Comparison of ENCODE assay signal across 14 cellular contexts in genomic region chr22:43147821-43148220, GRCh38. TPM values are rescaled to one million over a fixed set of nuclear protein-coding genes. Genes with fewer than 3 reads are reported as not detected.
A peak's percentile ranks its signal among the peaks of the same experiment; 100 is the strongest.
DNase-seq lines count a peak whose midpoint lies in the region; ATAC-seq, FAIRE-seq and TF ChIP-seq lines count a peak whose summit lies in the region.
"Had no signal": no experiment of that assay in that cellular context is flagged by ENCODE, and none has a peak within 500 bp of the region (broad histone marks: within the 10 kb centered on the region; RNA-seq: fewer than 3 reads in every experiment).

No MANE protein-coding gene starts in this region.

- peak; percentile 10 for DNase-seq in DMS53 (lab: John Stamatoyannopoulos, UW)
- no peak for DNase-seq in DMS53 treated with DMSO at 0.1 percent for 48 hours (lab: John Stamatoyannopoulos, UW; ENCODE audit: unreplicated experiment)
- DNase-seq in GM12892 (ENCODE audit: insufficient read length), result no peak
- peak; percentile 58 for DNase-seq in SKM-1 (lab: John Stamatoyannopoulos, UW; ENCODE audit: unreplicated experiment)
- DNase-seq in naive thymus-derived CD4-positive, alpha-beta T cell, result no peak
- DNase-seq in HuH-7.5 (ENCODE audit: low spot score), result no peak
- no peak for DNase-seq in COLO829 (ENCODE audit: low spot score)
- DNase-seq: activated CD4-positive, alpha-beta T cell treated with anti-CD3 and anti-CD28 coated beads for 1 hour; cerebellar nuclear complex; NCI-H2107 had no signal

- FAIRE-seq in GM12892 (lab: Jason Lieb, UNC), result peak; percentile 96

- H3K27ac ChIP-seq in naive thymus-derived CD4-positive, alpha-beta T cell (ENCODE audit: low read depth, low read length), result no peak overlapping the region
- H3K27ac ChIP-seq: 22Rv1 had no signal

- no peaks in the 10 kb centered on the region for H3K27me3 Mint-ChIP-seq in naive thymus-derived CD4-positive, alpha-beta T cell
- H3K27me3 Mint-ChIP-seq: activated naive CD8-positive, alpha-beta T cell had no signal

- H3K4me1 ChIP-seq in naive thymus-derived CD4-positive, alpha-beta T cell (ENCODE audit: control insufficient read depth in 2 of 2, insufficient read depth in 2 of 2, low read length in 2 of 2), result peaks cover 3 to 16% of the 10 kb centered on the region in 2 donors

- no peak overlapping the region for H3K4me3 ChIP-seq in naive thymus-derived CD4-positive, alpha-beta T cell (ENCODE audit: low read length)

- ATAC-seq in naive thymus-derived CD4-positive, alpha-beta T cell, result no peak
- ATAC-seq in GM18909 (IDR thresholded peaks at IDR 0.05; ENCODE audit: poor library complexity, unreplicated experiment), result no peak

- POLR2A ChIA-PET in naive thymus-derived CD4-positive, alpha-beta T cell (lab: Charles Lee), result interaction anchor here (1.4 kb wide), 1 partner anchor 38 kb away, joined by 3 read pairs; the partner anchor contains the start of gene BIK

- CTCF ChIA-PET in naive thymus-derived CD4-positive, alpha-beta T cell (lab: Charles Lee), result no interaction called here

- no peaks in the 10 kb centered on the region for H3K27me3 ChIP-seq in naive thymus-derived CD4-positive, alpha-beta T cell (ENCODE audit: control insufficient read depth in 2 of 2, insufficient read depth in 2 of 2, low read length in 2 of 2)

- H3K36me3 Mint-ChIP-seq in naive thymus-derived CD4-positive, alpha-beta T cell, result no peaks in the 10 kb centered on the region
- H3K36me3 Mint-ChIP-seq: activated naive CD8-positive, alpha-beta T cell had no signal

- peaks cover 0 to 6% (median 0%) of the 10 kb centered on the region in 3 experiments for H3K36me3 ChIP-seq in naive thymus-derived CD4-positive, alpha-beta T cell (ENCODE audit: control insufficient read depth in 2 of 3, insufficient read depth in 3 of 3, low read length in 3 of 3)

- peaks cover 19 to 45% (median 28%) of the 10 kb centered on the region in 7 donors for H3K4me1 Mint-ChIP-seq in naive thymus-derived CD4-positive, alpha-beta T cell

- peak overlapping the region in 9 of 10 donors; percentile 15 to 84 (median 66) for H3K4me3 Mint-ChIP-seq in naive thymus-derived CD4-positive, alpha-beta T cell
- H3K4me3 Mint-ChIP-seq: activated naive CD8-positive, alpha-beta T cell had no signal

- peak overlapping the region; percentile 54 to 95 (median 85) for H3K27ac Mint-ChIP-seq in naive thymus-derived CD4-positive, alpha-beta T cell
- H3K27ac Mint-ChIP-seq: activated naive CD8-positive, alpha-beta T cell had no signal

- no peaks in the 10 kb centered on the region for H3K9me3 ChIP-seq in naive thymus-derived CD4-positive, alpha-beta T cell (ENCODE audit: control insufficient read depth in 2 of 3, low read length in 3 of 3)

- TF ChIP-seq POLR2A in GM12892 (IDR thresholded peaks at IDR 0.05; ENCODE audit: low read depth, low read length), result no peak

- H3K9me3 Mint-ChIP-seq in naive thymus-derived CD4-positive, alpha-beta T cell, result no peaks in the 10 kb centered on the region

- intact Hi-C loops in naive thymus-derived CD4-positive, alpha-beta T cell (cut with micrococcal nuclease), result no loop called here

RNA-seq across cellular contexts. Expression of gene TSPO, which starts 3.5 kb away (rescaled TPM):
- 10.8 TPM for polyA plus RNA-seq in GM12892 (2012; ENCODE audit: missing spikeins)
- 100 to 1,000 TPM in 2 of 5 experiments, 10 to 100 TPM in 3; 56.1 to 190 (median 61.5) TPM for total RNA-seq in naive thymus-derived CD4-positive, alpha-beta T cell
- 100 to 1,000 TPM; 341 to 357 TPM for polyA plus RNA-seq in naive thymus-derived CD4-positive, alpha-beta T cell

RNA-seq across cellular contexts. Expression of gene MCAT, which starts 4.6 kb away (rescaled TPM):
- polyA plus RNA-seq in GM12892 (2012; ENCODE audit: missing spikeins), result 7.1 TPM
- total RNA-seq in naive thymus-derived CD4-positive, alpha-beta T cell, result 10 to 100 TPM in 3 of 5 experiments, 1 to 10 TPM in 2; 7.1 to 17.9 (median 10.5) TPM
- polyA plus RNA-seq in naive thymus-derived CD4-positive, alpha-beta T cell, result 10 to 100 TPM in 1 of 2 donors, 1 to 10 TPM in 1; 8.9 to 11.7 TPM

RNA-seq across cellular contexts. Expression of gene BIK, which starts 37.3 kb away (rescaled TPM):
- 2.8 TPM for polyA plus RNA-seq in GM12892 (2012; ENCODE audit: missing spikeins)
- total RNA-seq in naive thymus-derived CD4-positive, alpha-beta T cell, result 1 to 10 TPM; 1.1 to 2.6 (median 1.4) TPM
- polyA plus RNA-seq in naive thymus-derived CD4-positive, alpha-beta T cell, result 1 to 10 TPM; 2.2 to 4.3 TPM
- total RNA-seq: RPMI7951 had no signal

RNA-seq across cellular contexts. Expression of gene TTLL12, which starts 39.1 kb away (rescaled TPM):
- polyA plus RNA-seq in GM12892 (2012; ENCODE audit: missing spikeins), result 18.4 TPM
- total RNA-seq in naive thymus-derived CD4-positive, alpha-beta T cell, result 10 to 100 TPM; 15.6 to 43.7 (median 29.6) TPM
- 10 to 100 TPM; 15.6 to 28.2 TPM for polyA plus RNA-seq in naive thymus-derived CD4-positive, alpha-beta T cell

RNA-seq across cellular contexts. Expression of gene TTLL1, which starts 58.6 kb away (rescaled TPM):
- 5.1 TPM for polyA plus RNA-seq in GM12892 (2012; ENCODE audit: missing spikeins)
- 1 to 10 TPM; 4.6 to 7.7 (median 6.9) TPM for total RNA-seq in naive thymus-derived CD4-positive, alpha-beta T cell
- 10 to 100 TPM; 10.6 to 16.1 TPM for polyA plus RNA-seq in naive thymus-derived CD4-positive, alpha-beta T cell

Comparison
In these comparisons a context has a peak if more than half of its experiments do, and no peak if none do; other contexts are left out.
1. DNase-seq: peak in DMS53 (single experiment) and SKM-1 (single experiment); none in DMS53 treated with DMSO at 0.1 percent for 48 hours (single experiment), GM12892 (single experiment), naive thymus-derived CD4-positive, alpha-beta T cell (0 of 9), HuH-7.5 (single experiment) and COLO829 (single experiment).